ENCODE assay signal across 8 cellular contexts in genomic region chrX:154097003-154097596, GRCh38. TPM values are rescaled to one million over a fixed set of nuclear protein-coding genes. Genes with fewer than 3 reads are reported as not detected.
DNase-seq lines count a peak whose midpoint lies in the region; ATAC-seq and TF ChIP-seq lines count a peak whose summit lies in the region.

No MANE protein-coding gene starts in this region.

- H3K27ac ChIP-seq in WERI-Rb-1: peak overlapping the region; percentile 94
- H3K27ac ChIP-seq in breast epithelium: peak overlapping the region; percentile 96 to 100
- H3K27ac ChIP-seq in smooth muscle cell (ENCODE audit: low read depth): peak overlapping the region; percentile 74

- DNase-seq in GM12865 (ENCODE audit: low read depth): peak; percentile 74
- peak; percentile 79 for DNase-seq in NCI-H1436 (lab: John Stamatoyannopoulos, UW)
- DNase-seq in WERI-Rb-1: peak; percentile 89
- DNase-seq in breast epithelium (ENCODE audit: low spot score in 2 of 2): peak; percentile 52 to 55
- DNase-seq in iPS-NIHi7 (ENCODE audit: extremely low spot score): peak; percentile 73
- peak; percentile 49 for DNase-seq in smooth muscle cell (lab: John Stamatoyannopoulos, UW; ENCODE audit: unreplicated experiment)
- no peak for DNase-seq in NCI-H1048 (lab: John Stamatoyannopoulos, UW)

- H3K4me2 ChIP-seq in smooth muscle cell: peak overlapping the region; percentile 91

- peak overlapping the region; percentile 87 for H3K9ac ChIP-seq in smooth muscle cell (ENCODE audit: low read depth)

- WGBS in smooth muscle cell (ENCODE audit: low lambda C conversion rate): 57% methylated on average over 4 of the region's 82 CpGs

- H3K4me3 ChIP-seq in GM12865 (ENCODE audit: low read depth, low read length): peak overlapping the region; percentile 84
- H3K4me3 ChIP-seq in WERI-Rb-1 (ENCODE audit: low read depth, low read length): peak overlapping the region; percentile 64
- H3K4me3 ChIP-seq in breast epithelium: peak overlapping the region; percentile 65 to 88 (median 76)
- H3K4me3 ChIP-seq in smooth muscle cell: peak overlapping the region; percentile 65

- peak; percentile 52 for ATAC-seq in HG02588 (IDR thresholded peaks at IDR 0.05; ENCODE audit: unreplicated experiment)

- no peak for TF ChIP-seq POLR2A in breast epithelium (IDR thresholded peaks at IDR 0.05)

- no peaks in the 10 kb centered on the region for H3F3A ChIP-seq in smooth muscle cell (ENCODE audit: low read depth)

- peaks cover 42% of the 10 kb centered on the region for H3K79me2 ChIP-seq in smooth muscle cell (ENCODE audit: low read depth)

- H3K36me3 ChIP-seq in WERI-Rb-1 (peaks cover 8% of the 10 kb centered on the region), breast epithelium (no peaks in the 10 kb centered on the region), smooth muscle cell (ENCODE audit: low read depth) (no peaks in the 10 kb centered on the region)

- H3K4me1 ChIP-seq in breast epithelium (peaks cover 0 to 3% of the 10 kb centered on the region in 2 donors), smooth muscle cell (ENCODE audit: low read depth) (peaks cover 8% of the 10 kb centered on the region)

- H2AFZ ChIP-seq in smooth muscle cell (ENCODE audit: low read depth): no peak overlapping the region

- H3K27me3 ChIP-seq in WERI-Rb-1 (ENCODE audit: insufficient read depth, low read depth, severe bottlenecking): peaks cover 10% of the 10 kb centered on the region
- peaks cover 0 to 37% of the 10 kb centered on the region in 2 donors for H3K27me3 ChIP-seq in breast epithelium
- no peaks in the 10 kb centered on the region for H3K27me3 ChIP-seq in smooth muscle cell (ENCODE audit: low read depth)

- H4K20me1 ChIP-seq in smooth muscle cell (ENCODE audit: low read depth): peaks cover 47% of the 10 kb centered on the region

- intact Hi-C loops in breast epithelium (cut with DNase I; ENCODE audit: low total_unique reads): no loop called here

- TF ChIP-seq CTCF in GM12865 (IDR thresholded peaks at IDR 0.05; ENCODE audit: insufficient read depth, low read depth, low read length, missing control alignments): no peak
- no peak for TF ChIP-seq CTCF in WERI-Rb-1 (IDR thresholded peaks at IDR 0.05; ENCODE audit: low read depth, low read length)
- no peak for TF ChIP-seq CTCF in breast epithelium (IDR thresholded peaks at IDR 0.05)
- no peak for TF ChIP-seq CTCF in smooth muscle cell (IDR thresholded peaks at IDR 0.05; ENCODE audit: borderline replicate concordance, insufficient read depth, poor library complexity, severe bottlenecking)

- H3K9me3 ChIP-seq in WERI-Rb-1 (ENCODE audit: severe bottlenecking) (no peaks in the 10 kb centered on the region), breast epithelium (no peaks in the 10 kb centered on the region), smooth muscle cell (replicated peaks; ENCODE audit: low read depth) (no peaks in the 10 kb centered on the region)

RNA-seq across cellular contexts. Expression of gene MECP2, which starts 0.4 kb away (rescaled TPM):
- total RNA-seq in breast epithelium (10 to 100 TPM; 56.3 to 58.3 (median 57.8) TPM), smooth muscle cell (13.1 and 17.9 TPM in 2 replicates)
- polyA plus RNA-seq in smooth muscle cell: 11.9 and 15.0 TPM in 2 replicates

RNA-seq across cellular contexts. Expression of gene OPN1LW, which starts 46.9 kb away (rescaled TPM):
- total RNA-seq in breast epithelium: not detected
- not detected in 2 replicates for total RNA-seq in smooth muscle cell
- not detected in 2 replicates for polyA plus RNA-seq in smooth muscle cell
